ENCODE assay signal across 34 cellular contexts in the genomic region with DNA sequence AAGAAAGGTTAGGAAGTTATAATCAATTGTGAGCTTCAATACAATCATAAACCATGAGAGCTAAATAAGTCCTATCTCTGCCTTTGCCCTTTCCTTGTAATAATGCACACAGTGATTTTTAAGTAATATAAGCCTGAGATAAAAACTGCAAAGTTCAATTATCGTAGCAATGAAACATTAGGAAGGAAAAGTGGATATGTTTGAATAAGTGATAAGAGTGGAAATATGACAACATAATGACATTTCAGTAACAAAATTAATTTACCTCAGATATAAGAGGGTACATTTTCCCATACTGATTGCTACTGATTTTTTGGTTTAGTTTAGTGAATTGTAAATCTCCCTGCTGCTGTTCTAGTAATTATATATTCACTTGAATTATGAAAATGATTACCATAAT.
"Had no signal": no experiment of that assay in that cellular context is flagged by ENCODE, and none has a peak within 500 bp of the region (broad histone marks: within the 10 kb centered on the region; RNA-seq: fewer than 3 reads in every experiment).

No MANE protein-coding gene starts in this region.

- H3K4me2 ChIP-seq: KMS-11 had no signal

- H3K9me3 ChIP-seq: MG63 had no signal

- DNase-seq: Karpas-422, Kasumi-1, KG1, MG63, MM.1S, MV-4-11, NCI-H1048, NCI-H1092, NCI-H1092 treated with DMSO at 0.1 percent for 48 hours, NCI-H1105, NCI-H1105 treated with DMSO at 0.1 percent for 48 hours, NCI-H1417, NCI-H1417 treated with DMSO at 0.1 percent for 48 hours, NCI-H1436, NCI-H1436 treated with DMSO at 0.1 percent for 48 hours, NCI-H146, NCI-H1694, NCI-H1694 treated with DMSO at 0.1 percent for 48 hours, NCI-H187, NCI-H187 treated with DMSO at 0.1 percent for 48 hours, NCI-H1930, NCI-H2029, NCI-H2029 treated with DMSO at 0.1 percent for 48 hours, NCI-H2081, NCI-H2081 treated with DMSO at 0.1 percent for 48 hours, NCI-H2107, NCI-H2171, NCI-H2171 treated with DMSO at 0.1 percent for 48 hours, NCI-H2227 treated with DMSO at 0.1 percent for 48 hours, NCI-H226, NCI-H345, NCI-H446, NCI-H446 treated with DMSO at 0.1 percent for 48 hours had no signal

- H3K4me3 ChIP-seq: MG63 had no signal

- H3K27me3 ChIP-seq: MG63 had no signal

- H3K36me3 ChIP-seq: MG63 had no signal

- H3K27ac ChIP-seq: KMS-11 had no signal

- H3K9ac ChIP-seq: KMS-11 had no signal
